In the genomic region with DNA sequence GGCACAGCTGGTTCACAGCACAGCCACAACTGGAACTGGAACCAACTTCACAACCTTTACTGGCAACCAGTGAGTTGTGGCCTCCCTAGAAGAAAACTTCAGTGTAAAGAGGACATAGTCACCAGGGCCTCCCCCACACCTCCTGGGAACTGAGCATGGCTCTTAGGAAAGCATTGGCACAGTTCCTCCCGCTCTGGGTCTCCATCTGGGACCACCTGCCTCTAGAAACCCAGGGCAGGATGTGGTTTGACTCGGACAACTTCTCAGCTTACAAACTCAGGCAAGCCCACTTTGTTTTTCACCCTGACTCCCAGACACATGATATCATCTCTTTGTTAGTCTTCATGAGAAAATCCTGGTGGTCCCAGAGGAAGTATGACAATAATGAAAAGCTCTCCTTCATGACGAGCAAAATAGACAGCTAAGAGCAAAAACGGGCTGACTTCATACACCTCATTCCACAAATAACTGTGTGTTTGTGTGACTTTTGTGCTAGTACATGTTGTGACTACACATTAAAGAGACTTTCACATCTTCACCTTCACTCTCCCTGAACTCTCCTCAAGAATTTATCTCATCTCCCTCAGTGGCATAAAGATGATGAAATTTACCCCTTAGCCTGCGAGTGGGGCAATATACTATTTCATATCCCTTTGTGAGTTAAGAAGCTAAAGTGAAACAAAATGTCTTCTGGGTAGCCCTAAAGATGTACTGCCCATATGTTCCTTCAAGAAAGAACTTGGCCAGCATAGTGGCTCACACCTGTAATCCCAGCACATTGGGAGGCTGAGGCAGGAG, we compare ENCODE assay signal across 12 cellular contexts.
DNase-seq lines count a peak whose midpoint lies in the region; ATAC-seq, FAIRE-seq and TF ChIP-seq lines count a peak whose summit lies in the region.
"Had no signal": no experiment of that assay in that cellular context is flagged by ENCODE, and none has a peak within 500 bp of the region (broad histone marks: within the 10 kb centered on the region; RNA-seq: fewer than 3 reads in every experiment).

No MANE protein-coding gene starts in this region.

- peak overlapping the region; percentile 37; the same call in 1 of the 2 replicates for H3K9ac ChIP-seq in KMS-11

- H3K4me1 ChIP-seq in KMS-11 (ENCODE audit: low read depth, poor library complexity, severe bottlenecking) (peaks cover 98% of the 10 kb centered on the region), neutrophil (ENCODE audit: control insufficient read depth in 1 of 2, insufficient read depth in 1 of 2, low read depth in 1 of 2, low read length in 1 of 2) (peaks cover 53 to 57% of the 10 kb centered on the region in 2 experiments), right lobe of liver (no peaks in the 10 kb centered on the region)

- H3K79me2 ChIP-seq in KMS-11 (ENCODE audit: insufficient read depth, low read depth): peaks cover 14% of the 10 kb centered on the region

- no peaks in the 10 kb centered on the region for H3K36me3 ChIP-seq in KMS-11 (ENCODE audit: insufficient read depth)
- no peaks in the 10 kb centered on the region for H3K36me3 ChIP-seq in neutrophil
- no peaks in the 10 kb centered on the region for H3K36me3 ChIP-seq in right lobe of liver
- H3K36me3 ChIP-seq: vagina had no signal

- no peak for TF ChIP-seq CTCF in KMS-11 (conservative IDR thresholded peaks at IDR 0.05; ENCODE audit: low read depth, low read length)
- no peak for TF ChIP-seq CTCF in neutrophil (IDR thresholded peaks at IDR 0.05)
- no peak for TF ChIP-seq CTCF in right lobe of liver (IDR thresholded peaks at IDR 0.05)

- WGBS in right lobe of liver (ENCODE audit: insufficient coverage, low coverage, low lambda C conversion rate, missing lambda C conversion rate): 39% methylated on average over 4 of the region's 5 CpGs

- H2AFZ ChIP-seq in KMS-11 (ENCODE audit: low read depth): no peak overlapping the region

- POLR2A ChIA-PET in activated naive CD8-positive, alpha-beta T cell treated with anti-CD3 and anti-CD28 coated beads, Interleukin-2, amount 10 ng/mL, durations not matched to agents 7 days and 5 days (lab: Charles Lee): interaction anchor here (0.8 to 1.2 kb wide), 4 partner anchors 10 to 28 kb away, joined by 3 to 5 read pairs (median 3); no protein-coding TSS in a partner anchor

- intact Hi-C loops in right lobe of liver (cut with DNase I): no loop called here

- peak overlapping the region; percentile 64 for H3K27ac Mint-ChIP-seq in activated naive CD8-positive, alpha-beta T cell treated with anti-CD3 and anti-CD28 coated beads, Interleukin-2, amount 10 ng/mL, durations not matched to agents 7 days and 5 days

- no peaks in the 10 kb centered on the region for H3K9me3 ChIP-seq in neutrophil
- no peaks in the 10 kb centered on the region for H3K9me3 ChIP-seq in right lobe of liver
- H3K9me3 ChIP-seq: vagina had no signal

- ATAC-seq in activated naive CD8-positive, alpha-beta T cell treated with anti-CD3 and anti-CD28 coated beads, Interleukin-2, amount 10 ng/mL, durations not matched to agents 7 days and 5 days (ENCODE audit: low read depth): peak; percentile 27
- no peak for ATAC-seq in right lobe of liver

- peak overlapping the region; percentile 89 for H3K27ac ChIP-seq in KMS-11
- H3K27ac ChIP-seq in neutrophil: peak overlapping the region; percentile 79
- no peak overlapping the region for H3K27ac ChIP-seq in right lobe of liver
- H3K27ac ChIP-seq: vagina had no signal

- H3K4me2 ChIP-seq in KMS-11: peak overlapping the region; percentile 87

- DNase-seq in GM04504 (ENCODE audit: low read depth) (peak; percentile 4), NCI-H345 treated with DMSO at 0.1 percent for 48 hours (lab: John Stamatoyannopoulos, UW; ENCODE audit: unreplicated experiment) (no peak), HTR-8/SVneo (ENCODE audit: insufficient read length, low spot score) (no peak), right lobe of liver (no peak), anterior cingulate cortex (lab: John Stamatoyannopoulos, UW) (no peak)
- no peak for DNase-seq in activated naive CD8-positive, alpha-beta T cell treated with anti-CD3 and anti-CD28 coated beads, Interleukin-2, amount 10 ng/mL, durations not matched to agents 7 days and 5 days
- DNase-seq: NCI-H1105 treated with DMSO at 0.1 percent for 48 hours had no signal

- no peak for TF ChIP-seq POLR2A in right lobe of liver (IDR thresholded peaks at IDR 0.05)

- H3K36me3 Mint-ChIP-seq in activated naive CD8-positive, alpha-beta T cell treated with anti-CD3 and anti-CD28 coated beads, Interleukin-2, amount 10 ng/mL, durations not matched to agents 7 days and 5 days: peaks cover 13% of the 10 kb centered on the region

- no peak for FAIRE-seq in HTR-8/SVneo (lab: Jason Lieb, UNC)
- FAIRE-seq: colon, H54 had no signal

- H3K4me3 ChIP-seq in KMS-11 (IDR thresholded peaks at IDR 0.05; ENCODE audit: insufficient read depth, low read depth, low read length) (no peak overlapping the region), neutrophil (ENCODE audit: low read depth in 1 of 2, low read length in 1 of 2) (no peak overlapping the region), right lobe of liver (no peak overlapping the region)
- H3K4me3 ChIP-seq: vagina had no signal

- H3K4me1 Mint-ChIP-seq in activated naive CD8-positive, alpha-beta T cell treated with anti-CD3 and anti-CD28 coated beads, Interleukin-2, amount 10 ng/mL, durations not matched to agents 7 days and 5 days: peaks cover 49% of the 10 kb centered on the region

- no peaks in the 10 kb centered on the region for H3K27me3 ChIP-seq in KMS-11 (ENCODE audit: insufficient read depth, low read depth)
- H3K27me3 ChIP-seq in neutrophil: no peaks in the 10 kb centered on the region
- H3K27me3 ChIP-seq in right lobe of liver: no peaks in the 10 kb centered on the region

- no peaks in the 10 kb centered on the region for H3K27me3 Mint-ChIP-seq in activated naive CD8-positive, alpha-beta T cell treated with anti-CD3 and anti-CD28 coated beads, Interleukin-2, amount 10 ng/mL, durations not matched to agents 7 days and 5 days

- no peaks in the 10 kb centered on the region for H3K9me3 Mint-ChIP-seq in activated naive CD8-positive, alpha-beta T cell treated with anti-CD3 and anti-CD28 coated beads, Interleukin-2, amount 10 ng/mL, durations not matched to agents 7 days and 5 days

- H4K20me1 ChIP-seq in KMS-11 (ENCODE audit: insufficient read depth): no peaks in the 10 kb centered on the region

- peak overlapping the region; percentile 49 for H3K4me3 Mint-ChIP-seq in activated naive CD8-positive, alpha-beta T cell treated with anti-CD3 and anti-CD28 coated beads, Interleukin-2, amount 10 ng/mL, durations not matched to agents 7 days and 5 days

Comparison
In these comparisons a context has a peak if more than half of its experiments do, and no peak if none do; other contexts are left out.
1. H3K27ac ChIP-seq: peak in KMS-11 (single experiment) and neutrophil (single experiment); none in right lobe of liver (0 of 3).